8 cellular contexts compared by ENCODE assay signal in the genomic region with DNA sequence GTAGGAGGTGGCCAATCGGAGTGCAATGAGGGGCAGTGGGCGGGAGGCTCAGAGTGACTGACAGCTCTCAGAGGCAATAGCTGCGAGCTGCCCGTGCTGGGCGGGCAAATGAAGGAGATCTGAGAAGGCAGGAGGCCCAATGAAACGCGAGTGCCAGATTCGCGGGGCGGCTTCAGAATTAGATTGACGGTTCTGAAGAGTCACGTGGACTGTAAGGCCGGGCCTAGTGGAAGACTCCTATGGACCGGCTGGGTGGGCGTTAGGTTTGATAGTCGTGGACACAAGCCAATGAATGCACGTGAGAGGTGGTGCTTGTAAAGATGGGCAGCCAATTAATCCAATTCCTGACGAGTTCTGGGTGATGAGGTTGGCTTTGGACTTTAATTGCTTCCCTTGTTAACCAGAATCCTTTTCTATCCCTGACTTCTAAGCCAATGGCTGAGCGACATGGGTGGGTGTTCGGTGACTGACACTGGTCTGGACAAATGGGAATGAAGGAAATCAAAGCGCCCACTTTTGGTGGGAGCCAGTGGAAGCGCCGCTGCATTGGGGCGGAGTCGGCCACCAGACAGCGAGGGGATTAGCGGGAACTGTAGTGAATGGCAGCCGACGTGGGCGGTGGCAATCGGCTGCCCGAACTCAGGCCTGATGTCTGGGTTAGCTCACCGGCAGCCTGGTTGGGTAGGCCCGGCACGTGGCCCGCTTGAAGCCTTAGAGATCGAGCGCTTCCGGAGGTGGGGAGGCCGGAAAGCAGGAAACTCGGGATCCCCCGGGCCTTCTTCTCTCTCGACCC. TPM values are rescaled to one million over a fixed set of nuclear protein-coding genes. Genes with fewer than 3 reads are reported as not detected.
DNase-seq lines count a peak whose midpoint lies in the region; ATAC-seq and TF ChIP-seq lines count a peak whose summit lies in the region.

No MANE protein-coding gene starts in this region.

- no peaks in the 10 kb centered on the region for H3K9me3 ChIP-seq in thoracic aorta

- H3K27ac ChIP-seq in thoracic aorta, result peak overlapping the region; percentile 64 to 68

- DNase-seq in GM12864 (ENCODE audit: low read depth) (peak; percentile 100), NCI-H1105 (lab: John Stamatoyannopoulos, UW) (peak; percentile 100), glomerular visceral epithelial cell (ENCODE audit: extremely low spot score) (peak; percentile 100), osteocyte (ENCODE audit: extremely low spot score, unreplicated experiment) (peak; percentile 100), thoracic aorta (ENCODE audit: low spot score) (peak; percentile 100)

- ATAC-seq in HG02642 (IDR thresholded peaks at IDR 0.05; ENCODE audit: poor library complexity, unreplicated experiment) (peak; percentile 88), SK-N-SH treated with all-trans-retinoic acid at 6 μM for 48 hours (peak; percentile 94), thoracic aorta (ENCODE audit: insufficient number of reproducible peaks, low FRiP score, low read depth) (peak; percentile 97)

- peaks cover 11 to 26% of the 10 kb centered on the region in 2 donors for H3K4me1 ChIP-seq in thoracic aorta (ENCODE audit: control insufficient read depth in 1 of 2, low read depth in 2 of 2)

- H3K9me3 Mint-ChIP-seq in activated naive CD8-positive, alpha-beta T cell (ENCODE audit: low read depth), result no peaks in the 10 kb centered on the region
- no peaks in the 10 kb centered on the region for H3K9me3 Mint-ChIP-seq in osteocyte (ENCODE audit: unreplicated experiment)

- no peaks in the 10 kb centered on the region for H3K27me3 Mint-ChIP-seq in activated naive CD8-positive, alpha-beta T cell
- peaks cover 6% of the 10 kb centered on the region for H3K27me3 Mint-ChIP-seq in osteocyte (ENCODE audit: unreplicated experiment)

- H3K4me1 Mint-ChIP-seq in activated naive CD8-positive, alpha-beta T cell (ENCODE audit: low read depth), result peaks cover 33% of the 10 kb centered on the region
- peaks cover 24% of the 10 kb centered on the region for H3K4me1 Mint-ChIP-seq in osteocyte (ENCODE audit: unreplicated experiment)

- H3K27me3 ChIP-seq in thoracic aorta (replicated peaks; ENCODE audit: insufficient read depth), result no peaks in the 10 kb centered on the region

- peak overlapping the region; percentile 83 for H3K4me3 Mint-ChIP-seq in activated naive CD8-positive, alpha-beta T cell
- H3K4me3 Mint-ChIP-seq in osteocyte (ENCODE audit: unreplicated experiment), result peak overlapping the region; percentile 70

- no peaks in the 10 kb centered on the region for H3K36me3 Mint-ChIP-seq in activated naive CD8-positive, alpha-beta T cell
- H3K36me3 Mint-ChIP-seq in osteocyte (ENCODE audit: unreplicated experiment), result peaks cover 11% of the 10 kb centered on the region

- H3K27ac Mint-ChIP-seq in activated naive CD8-positive, alpha-beta T cell, result peak overlapping the region; percentile 90
- peak overlapping the region; percentile 92 for H3K27ac Mint-ChIP-seq in osteocyte (ENCODE audit: unreplicated experiment)

- TF ChIP-seq CTCF in GM12864 (IDR thresholded peaks at IDR 0.05; ENCODE audit: low read depth, low read length, missing control alignments) (no peak), osteocyte (IDR thresholded peaks at IDR 0.05) (no peak), thoracic aorta (IDR thresholded peaks at IDR 0.05) (no peak)

- H3K4me3 ChIP-seq in GM12864 (ENCODE audit: low read depth, low read length), result peak overlapping the region; percentile 23
- peak overlapping the region; percentile 47 for H3K4me3 ChIP-seq in thoracic aorta

- peaks cover 11% of the 10 kb centered on the region for H3K36me3 ChIP-seq in thoracic aorta

TF ChIP-seq in SK-N-SH treated with all-trans-retinoic acid at 6 μM for 48 hours, 23 proteins besides CTCF, POLR2A, EP300 and RAD21:
- TF ChIP-seq, protein P1, sequence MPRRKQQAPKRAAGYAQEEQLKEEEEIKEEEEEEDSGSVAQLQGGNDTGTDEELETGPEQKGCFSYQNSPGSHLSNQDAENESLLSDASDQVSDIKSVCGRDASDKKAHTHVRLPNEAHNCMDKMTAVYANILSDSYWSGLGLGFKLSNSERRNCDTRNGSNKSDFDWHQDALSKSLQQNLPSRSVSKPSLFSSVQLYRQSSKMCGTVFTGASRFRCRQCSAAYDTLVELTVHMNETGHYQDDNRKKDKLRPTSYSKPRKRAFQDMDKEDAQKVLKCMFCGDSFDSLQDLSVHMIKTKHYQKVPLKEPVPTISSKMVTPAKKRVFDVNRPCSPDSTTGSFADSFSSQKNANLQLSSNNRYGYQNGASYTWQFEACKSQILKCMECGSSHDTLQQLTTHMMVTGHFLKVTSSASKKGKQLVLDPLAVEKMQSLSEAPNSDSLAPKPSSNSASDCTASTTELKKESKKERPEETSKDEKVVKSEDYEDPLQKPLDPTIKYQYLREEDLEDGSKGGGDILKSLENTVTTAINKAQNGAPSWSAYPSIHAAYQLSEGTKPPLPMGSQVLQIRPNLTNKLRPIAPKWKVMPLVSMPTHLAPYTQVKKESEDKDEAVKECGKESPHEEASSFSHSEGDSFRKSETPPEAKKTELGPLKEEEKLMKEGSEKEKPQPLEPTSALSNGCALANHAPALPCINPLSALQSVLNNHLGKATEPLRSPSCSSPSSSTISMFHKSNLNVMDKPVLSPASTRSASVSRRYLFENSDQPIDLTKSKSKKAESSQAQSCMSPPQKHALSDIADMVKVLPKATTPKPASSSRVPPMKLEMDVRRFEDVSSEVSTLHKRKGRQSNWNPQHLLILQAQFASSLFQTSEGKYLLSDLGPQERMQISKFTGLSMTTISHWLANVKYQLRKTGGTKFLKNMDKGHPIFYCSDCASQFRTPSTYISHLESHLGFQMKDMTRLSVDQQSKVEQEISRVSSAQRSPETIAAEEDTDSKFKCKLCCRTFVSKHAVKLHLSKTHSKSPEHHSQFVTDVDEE (CRISPR knock-in tag; IDR thresholded peaks at IDR 0.05), result peak; percentile 65
- TF ChIP-seq SNAI2 (CRISPR knock-in tag; IDR thresholded peaks at IDR 0.05) (peak; percentile 88; the same call in 1 of the 2 replicates), BACH2 (CRISPR knock-in tag; IDR thresholded peaks at IDR 0.05; ENCODE audit: borderline replicate concordance) (0 out of 2 replicates have a peak, but pooled peaks have one; percentile 52), ZFP30 (CRISPR knock-in tag; IDR thresholded peaks at IDR 0.05) (0 out of 2 replicates have a peak, but pooled peaks have one; percentile 39), TOX (CRISPR knock-in tag; IDR thresholded peaks at IDR 0.05; ENCODE audit: borderline replicate concordance) (no peak), ZNF565 (CRISPR knock-in tag; conservative IDR thresholded peaks at IDR 0.05; ENCODE audit: low read depth) (no peak)
- TF ChIP-seq, protein P2, sequence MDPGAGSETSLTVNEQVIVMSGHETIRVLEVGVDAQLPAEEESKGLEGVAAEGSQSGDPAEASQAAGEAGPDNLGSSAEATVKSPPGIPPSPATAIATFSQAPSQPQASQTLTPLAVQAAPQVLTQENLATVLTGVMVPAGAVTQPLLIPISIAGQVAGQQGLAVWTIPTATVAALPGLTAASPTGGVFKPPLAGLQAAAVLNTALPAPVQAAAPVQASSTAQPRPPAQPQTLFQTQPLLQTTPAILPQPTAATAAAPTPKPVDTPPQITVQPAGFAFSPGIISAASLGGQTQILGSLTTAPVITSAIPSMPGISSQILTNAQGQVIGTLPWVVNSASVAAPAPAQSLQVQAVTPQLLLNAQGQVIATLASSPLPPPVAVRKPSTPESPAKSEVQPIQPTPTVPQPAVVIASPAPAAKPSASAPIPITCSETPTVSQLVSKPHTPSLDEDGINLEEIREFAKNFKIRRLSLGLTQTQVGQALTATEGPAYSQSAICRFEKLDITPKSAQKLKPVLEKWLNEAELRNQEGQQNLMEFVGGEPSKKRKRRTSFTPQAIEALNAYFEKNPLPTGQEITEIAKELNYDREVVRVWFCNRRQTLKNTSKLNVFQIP (CRISPR knock-in tag; IDR thresholded peaks at IDR 0.05; ENCODE audit: borderline replicate concordance, low read depth), result no peak

RNA-seq across cellular contexts. Expression of a gene that starts 0.5 kb away (rescaled TPM):
- total RNA-seq in osteocyte (240 and 241 TPM in 2 replicates), thoracic aorta (100 to 1,000 TPM in 1 of 2 donors, 10 to 100 TPM in 1; 98.4 to 111 TPM)

RNA-seq across cellular contexts. Expression of a gene that starts 8.4 kb away (rescaled TPM):
- total RNA-seq in osteocyte (0.27 TPM in 1 of 2 replicates, not detected in the other), thoracic aorta (under 1 TPM in 1 of 2 donors, not detected in 1; 0.71 TPM)

RNA-seq across cellular contexts. Expression of a gene that starts 32.2 kb away (rescaled TPM):
- total RNA-seq in osteocyte, result 62.0 and 65.8 TPM in 2 replicates
- total RNA-seq in thoracic aorta, result 10 to 100 TPM; 22.7 to 27.7 TPM

RNA-seq across cellular contexts. Expression of a gene that starts 34.5 kb away (rescaled TPM):
- 50.8 and 51.6 TPM in 2 replicates for total RNA-seq in osteocyte
- 10 to 100 TPM; 89.6 to 97.1 TPM for total RNA-seq in thoracic aorta

RNA-seq across cellular contexts. Expression of a gene that starts 38.9 kb away (rescaled TPM):
- total RNA-seq in osteocyte (not detected in 2 replicates), thoracic aorta (1 to 10 TPM in 1 of 2 donors, under 1 TPM in 1; 0.54 to 2.1 TPM)

Comparison
In these comparisons a context has a peak if more than half of its experiments do, and no peak if none do; other contexts are left out.
1. Peak in every context shown above with its lines: DNase-seq, ATAC-seq, H3K4me3 ChIP-seq and H3K27ac ChIP-seq.